ENCODE assay signal across 1 cellular context in the genomic region with DNA sequence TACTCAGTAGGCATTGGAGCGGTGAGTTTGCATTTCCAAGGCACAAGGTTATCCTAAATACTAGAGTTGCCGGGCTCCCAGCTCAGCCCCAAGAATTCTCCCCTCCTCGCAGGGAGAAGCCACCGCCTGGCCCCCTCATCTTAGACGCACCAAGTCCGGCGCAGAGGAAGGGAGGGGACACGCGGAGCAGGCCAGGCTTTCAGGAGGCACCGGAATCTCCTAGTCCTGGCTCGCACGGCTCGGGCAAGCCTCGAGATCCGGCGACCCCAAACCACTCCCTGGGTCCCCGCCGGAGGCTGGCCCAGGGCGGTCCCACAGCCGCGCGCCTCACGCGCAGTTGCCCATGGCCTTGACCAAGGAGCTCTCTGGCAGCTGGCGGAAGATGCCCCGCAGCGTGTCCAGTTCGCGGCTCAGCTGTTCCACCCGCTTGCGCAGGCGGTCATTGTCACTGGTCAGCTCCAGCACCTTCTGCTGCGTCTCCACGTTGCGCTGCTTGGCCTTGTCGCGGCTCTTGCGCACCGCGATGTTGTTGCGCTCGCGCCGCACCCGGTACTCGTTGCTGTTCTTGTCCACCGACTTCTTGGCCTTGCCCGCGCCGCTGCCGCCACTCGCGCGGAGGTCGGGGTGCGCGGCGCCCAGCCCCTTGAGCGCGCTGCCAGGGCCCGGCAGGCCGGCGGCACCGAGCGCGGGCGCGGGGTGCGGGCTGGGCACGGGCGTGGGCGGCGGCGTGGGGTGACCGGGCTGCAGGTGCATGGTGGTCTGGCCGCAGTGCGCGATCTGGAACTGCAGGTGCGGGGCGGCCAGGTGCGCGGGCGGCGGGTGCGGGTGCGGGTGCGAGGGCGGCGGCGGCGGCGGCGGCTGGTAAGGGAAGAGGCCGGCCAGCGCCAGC.
TF ChIP-seq lines count a peak whose summit lies in the region.

No MANE protein-coding gene starts in this region.

TF ChIP-seq in liver, 16 proteins besides CTCF, POLR2A, EP300 and RAD21 (continued from another document):
- TF ChIP-seq, protein P1, sequence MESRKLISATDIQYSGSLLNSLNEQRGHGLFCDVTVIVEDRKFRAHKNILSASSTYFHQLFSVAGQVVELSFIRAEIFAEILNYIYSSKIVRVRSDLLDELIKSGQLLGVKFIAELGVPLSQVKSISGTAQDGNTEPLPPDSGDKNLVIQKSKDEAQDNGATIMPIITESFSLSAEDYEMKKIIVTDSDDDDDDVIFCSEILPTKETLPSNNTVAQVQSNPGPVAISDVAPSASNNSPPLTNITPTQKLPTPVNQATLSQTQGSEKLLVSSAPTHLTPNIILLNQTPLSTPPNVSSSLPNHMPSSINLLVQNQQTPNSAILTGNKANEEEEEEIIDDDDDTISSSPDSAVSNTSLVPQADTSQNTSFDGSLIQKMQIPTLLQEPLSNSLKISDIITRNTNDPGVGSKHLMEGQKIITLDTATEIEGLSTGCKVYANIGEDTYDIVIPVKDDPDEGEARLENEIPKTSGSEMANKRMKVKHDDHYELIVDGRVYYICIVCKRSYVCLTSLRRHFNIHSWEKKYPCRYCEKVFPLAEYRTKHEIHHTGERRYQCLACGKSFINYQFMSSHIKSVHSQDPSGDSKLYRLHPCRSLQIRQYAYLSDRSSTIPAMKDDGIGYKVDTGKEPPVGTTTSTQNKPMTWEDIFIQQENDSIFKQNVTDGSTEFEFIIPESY (IDR thresholded peaks at IDR 0.05): no peak
- no peak for TF ChIP-seq HNF4G (IDR thresholded peaks at IDR 0.05)
- TF ChIP-seq, protein P2, sequence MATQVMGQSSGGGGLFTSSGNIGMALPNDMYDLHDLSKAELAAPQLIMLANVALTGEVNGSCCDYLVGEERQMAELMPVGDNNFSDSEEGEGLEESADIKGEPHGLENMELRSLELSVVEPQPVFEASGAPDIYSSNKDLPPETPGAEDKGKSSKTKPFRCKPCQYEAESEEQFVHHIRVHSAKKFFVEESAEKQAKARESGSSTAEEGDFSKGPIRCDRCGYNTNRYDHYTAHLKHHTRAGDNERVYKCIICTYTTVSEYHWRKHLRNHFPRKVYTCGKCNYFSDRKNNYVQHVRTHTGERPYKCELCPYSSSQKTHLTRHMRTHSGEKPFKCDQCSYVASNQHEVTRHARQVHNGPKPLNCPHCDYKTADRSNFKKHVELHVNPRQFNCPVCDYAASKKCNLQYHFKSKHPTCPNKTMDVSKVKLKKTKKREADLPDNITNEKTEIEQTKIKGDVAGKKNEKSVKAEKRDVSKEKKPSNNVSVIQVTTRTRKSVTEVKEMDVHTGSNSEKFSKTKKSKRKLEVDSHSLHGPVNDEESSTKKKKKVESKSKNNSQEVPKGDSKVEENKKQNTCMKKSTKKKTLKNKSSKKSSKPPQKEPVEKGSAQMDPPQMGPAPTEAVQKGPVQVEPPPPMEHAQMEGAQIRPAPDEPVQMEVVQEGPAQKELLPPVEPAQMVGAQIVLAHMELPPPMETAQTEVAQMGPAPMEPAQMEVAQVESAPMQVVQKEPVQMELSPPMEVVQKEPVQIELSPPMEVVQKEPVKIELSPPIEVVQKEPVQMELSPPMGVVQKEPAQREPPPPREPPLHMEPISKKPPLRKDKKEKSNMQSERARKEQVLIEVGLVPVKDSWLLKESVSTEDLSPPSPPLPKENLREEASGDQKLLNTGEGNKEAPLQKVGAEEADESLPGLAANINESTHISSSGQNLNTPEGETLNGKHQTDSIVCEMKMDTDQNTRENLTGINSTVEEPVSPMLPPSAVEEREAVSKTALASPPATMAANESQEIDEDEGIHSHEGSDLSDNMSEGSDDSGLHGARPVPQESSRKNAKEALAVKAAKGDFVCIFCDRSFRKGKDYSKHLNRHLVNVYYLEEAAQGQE (IDR thresholded peaks at IDR 0.05): no peak
- TF ChIP-seq YY1 (IDR thresholded peaks at IDR 0.05): no peak
- TF ChIP-seq, protein P3, sequence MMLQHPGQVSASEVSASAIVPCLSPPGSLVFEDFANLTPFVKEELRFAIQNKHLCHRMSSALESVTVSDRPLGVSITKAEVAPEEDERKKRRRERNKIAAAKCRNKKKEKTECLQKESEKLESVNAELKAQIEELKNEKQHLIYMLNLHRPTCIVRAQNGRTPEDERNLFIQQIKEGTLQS (IDR thresholded peaks at IDR 0.05): no peak
- no peak for TF ChIP-seq HNF4A (conservative IDR thresholded peaks at IDR 0.05)
- TF ChIP-seq NR2F2 (IDR thresholded peaks at IDR 0.05): no peak
- TF ChIP-seq FOXA1 (IDR thresholded peaks at IDR 0.05): no peak
- TF ChIP-seq FOXA2 (IDR thresholded peaks at IDR 0.05): no peak
- no peak for TF ChIP-seq JUND (IDR thresholded peaks at IDR 0.05)
